In the genomic region with DNA sequence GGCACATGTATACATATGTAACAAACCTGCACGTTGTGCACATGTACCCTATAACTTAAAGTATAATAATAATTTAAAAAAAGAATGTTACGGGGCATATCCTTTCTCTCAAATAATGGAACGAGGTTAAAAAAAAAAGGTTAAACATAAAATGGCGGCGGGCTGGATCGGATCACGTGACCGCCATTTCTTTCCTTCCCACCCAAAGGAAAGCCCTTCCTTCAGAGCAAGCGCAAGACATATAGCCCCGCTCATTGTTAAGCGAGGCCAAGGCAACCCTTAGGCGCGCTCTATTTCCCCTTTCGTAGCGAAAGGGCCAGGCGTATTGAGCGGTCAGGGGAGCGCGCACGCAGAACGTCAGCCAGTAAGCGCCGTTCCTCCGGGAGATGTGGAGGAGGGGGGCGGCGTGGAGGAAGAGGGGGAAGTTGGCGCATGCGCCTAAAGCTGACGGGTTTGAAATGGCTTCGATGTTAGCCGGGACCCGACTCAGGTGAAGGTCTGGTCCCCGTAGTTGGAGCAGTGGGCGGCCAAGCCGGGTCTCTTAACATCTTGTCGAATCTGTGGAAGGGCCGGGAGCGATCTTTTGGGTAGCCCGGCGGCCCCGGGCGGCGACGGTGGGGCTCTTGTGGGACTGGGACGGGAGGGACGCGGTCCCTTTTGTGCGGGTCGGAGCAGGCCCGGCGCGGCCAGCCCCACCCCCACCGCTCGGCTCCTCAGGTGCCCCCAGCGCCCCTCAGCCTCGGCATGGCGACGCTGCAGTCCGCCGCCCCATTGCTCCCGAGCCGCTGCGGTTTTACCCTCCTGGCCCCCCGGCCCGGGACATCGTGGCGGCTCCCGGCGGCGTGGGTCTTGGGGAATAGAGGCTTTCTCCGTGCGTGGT, we compare ENCODE assay signal across 1 cellular context.
A peak's percentile ranks its signal among the peaks of the same experiment; 100 is the strongest.
TF ChIP-seq lines count a peak whose summit lies in the region.

A gene with protein sequence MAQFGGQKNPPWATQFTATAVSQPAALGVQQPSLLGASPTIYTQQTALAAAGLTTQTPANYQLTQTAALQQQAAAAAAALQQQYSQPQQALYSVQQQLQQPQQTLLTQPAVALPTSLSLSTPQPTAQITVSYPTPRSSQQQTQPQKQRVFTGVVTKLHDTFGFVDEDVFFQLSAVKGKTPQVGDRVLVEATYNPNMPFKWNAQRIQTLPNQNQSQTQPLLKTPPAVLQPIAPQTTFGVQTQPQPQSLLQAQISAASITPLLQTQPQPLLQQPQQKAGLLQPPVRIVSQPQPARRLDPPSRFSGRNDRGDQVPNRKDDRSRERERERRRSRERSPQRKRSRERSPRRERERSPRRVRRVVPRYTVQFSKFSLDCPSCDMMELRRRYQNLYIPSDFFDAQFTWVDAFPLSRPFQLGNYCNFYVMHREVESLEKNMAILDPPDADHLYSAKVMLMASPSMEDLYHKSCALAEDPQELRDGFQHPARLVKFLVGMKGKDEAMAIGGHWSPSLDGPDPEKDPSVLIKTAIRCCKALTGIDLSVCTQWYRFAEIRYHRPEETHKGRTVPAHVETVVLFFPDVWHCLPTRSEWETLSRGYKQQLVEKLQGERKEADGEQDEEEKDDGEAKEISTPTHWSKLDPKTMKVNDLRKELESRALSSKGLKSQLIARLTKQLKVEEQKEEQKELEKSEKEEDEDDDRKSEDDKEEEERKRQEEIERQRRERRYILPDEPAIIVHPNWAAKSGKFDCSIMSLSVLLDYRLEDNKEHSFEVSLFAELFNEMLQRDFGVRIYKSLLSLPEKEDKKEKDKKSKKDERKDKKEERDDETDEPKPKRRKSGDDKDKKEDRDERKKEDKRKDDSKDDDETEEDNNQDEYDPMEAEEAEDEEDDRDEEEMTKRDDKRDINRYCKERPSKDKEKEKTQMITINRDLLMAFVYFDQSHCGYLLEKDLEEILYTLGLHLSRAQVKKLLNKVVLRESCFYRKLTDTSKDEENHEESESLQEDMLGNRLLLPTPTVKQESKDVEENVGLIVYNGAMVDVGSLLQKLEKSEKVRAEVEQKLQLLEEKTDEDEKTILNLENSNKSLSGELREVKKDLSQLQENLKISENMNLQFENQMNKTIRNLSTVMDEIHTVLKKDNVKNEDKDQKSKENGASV (plus strand): TSS at position 447 of the 880 bp plus-strand sequence. CDS start 1,266 bp downstream, outside the sequence.

TF ChIP-seq in GM12878, 131 proteins besides CTCF, POLR2A, EP300 and RAD21 (continued from another document):
- TF ChIP-seq KDM1A (IDR thresholded peaks at IDR 0.05; ENCODE audit: borderline replicate concordance), result no peak
- peak; percentile 35; the same call in 1 of the 2 replicates for TF ChIP-seq DPF2 (IDR thresholded peaks at IDR 0.05)
- peak; percentile 88 for TF ChIP-seq CREB1 (IDR thresholded peaks at IDR 0.05; ENCODE audit: low read depth)
- no peak for TF ChIP-seq IRF4 (IDR thresholded peaks at IDR 0.05; ENCODE audit: low read depth, low read length)
- peak; percentile 55 for TF ChIP-seq RUNX3 (IDR thresholded peaks at IDR 0.05; ENCODE audit: low read length)
- TF ChIP-seq POLR2AphosphoS2 (IDR thresholded peaks at IDR 0.05; ENCODE audit: low read depth, low read length), result peak; percentile 22; the same call in 1 of the 2 replicates
- TF ChIP-seq FOS (IDR thresholded peaks at IDR 0.05; ENCODE audit: borderline replicate concordance, extremely low read depth, insufficient read length), result no peak
- peak; percentile 74 for TF ChIP-seq GATAD2B (conservative IDR thresholded peaks at IDR 0.05; ENCODE audit: low read depth)
- peak; percentile 46; the same call in 1 of the 2 replicates for TF ChIP-seq ZNF24 (IDR thresholded peaks at IDR 0.05)
- TF ChIP-seq MAX (IDR thresholded peaks at IDR 0.05; ENCODE audit: low read depth, low read length), result peak; percentile 48
- TF ChIP-seq SMAD1 (IDR thresholded peaks at IDR 0.05; ENCODE audit: low read depth, partially characterized antibody), result no peak
- TF ChIP-seq NFYA (IDR thresholded peaks at IDR 0.05; ENCODE audit: borderline replicate concordance, low read depth, low read length), result no peak
- TF ChIP-seq ATF2 (IDR thresholded peaks at IDR 0.05; ENCODE audit: low read length), result no peak
- TF ChIP-seq, protein P1, sequence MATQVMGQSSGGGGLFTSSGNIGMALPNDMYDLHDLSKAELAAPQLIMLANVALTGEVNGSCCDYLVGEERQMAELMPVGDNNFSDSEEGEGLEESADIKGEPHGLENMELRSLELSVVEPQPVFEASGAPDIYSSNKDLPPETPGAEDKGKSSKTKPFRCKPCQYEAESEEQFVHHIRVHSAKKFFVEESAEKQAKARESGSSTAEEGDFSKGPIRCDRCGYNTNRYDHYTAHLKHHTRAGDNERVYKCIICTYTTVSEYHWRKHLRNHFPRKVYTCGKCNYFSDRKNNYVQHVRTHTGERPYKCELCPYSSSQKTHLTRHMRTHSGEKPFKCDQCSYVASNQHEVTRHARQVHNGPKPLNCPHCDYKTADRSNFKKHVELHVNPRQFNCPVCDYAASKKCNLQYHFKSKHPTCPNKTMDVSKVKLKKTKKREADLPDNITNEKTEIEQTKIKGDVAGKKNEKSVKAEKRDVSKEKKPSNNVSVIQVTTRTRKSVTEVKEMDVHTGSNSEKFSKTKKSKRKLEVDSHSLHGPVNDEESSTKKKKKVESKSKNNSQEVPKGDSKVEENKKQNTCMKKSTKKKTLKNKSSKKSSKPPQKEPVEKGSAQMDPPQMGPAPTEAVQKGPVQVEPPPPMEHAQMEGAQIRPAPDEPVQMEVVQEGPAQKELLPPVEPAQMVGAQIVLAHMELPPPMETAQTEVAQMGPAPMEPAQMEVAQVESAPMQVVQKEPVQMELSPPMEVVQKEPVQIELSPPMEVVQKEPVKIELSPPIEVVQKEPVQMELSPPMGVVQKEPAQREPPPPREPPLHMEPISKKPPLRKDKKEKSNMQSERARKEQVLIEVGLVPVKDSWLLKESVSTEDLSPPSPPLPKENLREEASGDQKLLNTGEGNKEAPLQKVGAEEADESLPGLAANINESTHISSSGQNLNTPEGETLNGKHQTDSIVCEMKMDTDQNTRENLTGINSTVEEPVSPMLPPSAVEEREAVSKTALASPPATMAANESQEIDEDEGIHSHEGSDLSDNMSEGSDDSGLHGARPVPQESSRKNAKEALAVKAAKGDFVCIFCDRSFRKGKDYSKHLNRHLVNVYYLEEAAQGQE (IDR thresholded peaks at IDR 0.05; ENCODE audit: low read depth, low read length), result no peak
- no peak for TF ChIP-seq HDAC6 (IDR thresholded peaks at IDR 0.05; ENCODE audit: unreplicated experiment)
- TF ChIP-seq MYB (IDR thresholded peaks at IDR 0.05; ENCODE audit: borderline replicate concordance, low read depth, low read length), result no peak
- TF ChIP-seq CBX5 (IDR thresholded peaks at IDR 0.05; ENCODE audit: low read depth), result no peak
- TF ChIP-seq SMC3 (IDR thresholded peaks at IDR 0.05; ENCODE audit: borderline replicate concordance, low read length), result no peak
- 0 out of 2 replicates have a peak, but pooled peaks have one; percentile 3 for TF ChIP-seq MEF2A (IDR thresholded peaks at IDR 0.05; ENCODE audit: insufficient read depth, low read depth, low read length)
- peak; percentile 91 for TF ChIP-seq POLR2AphosphoS5 (IDR thresholded peaks at IDR 0.05; ENCODE audit: low read length)
- TF ChIP-seq SRF (IDR thresholded peaks at IDR 0.05; ENCODE audit: low read depth in 2 of 2, low read length in 2 of 2), result no peak
- TF ChIP-seq HDGF (IDR thresholded peaks at IDR 0.05), result peak; percentile 97
- peak; percentile 95 for TF ChIP-seq YY1 (IDR thresholded peaks at IDR 0.05; ENCODE audit: low read depth, low read length)
- TF ChIP-seq, protein P2, sequence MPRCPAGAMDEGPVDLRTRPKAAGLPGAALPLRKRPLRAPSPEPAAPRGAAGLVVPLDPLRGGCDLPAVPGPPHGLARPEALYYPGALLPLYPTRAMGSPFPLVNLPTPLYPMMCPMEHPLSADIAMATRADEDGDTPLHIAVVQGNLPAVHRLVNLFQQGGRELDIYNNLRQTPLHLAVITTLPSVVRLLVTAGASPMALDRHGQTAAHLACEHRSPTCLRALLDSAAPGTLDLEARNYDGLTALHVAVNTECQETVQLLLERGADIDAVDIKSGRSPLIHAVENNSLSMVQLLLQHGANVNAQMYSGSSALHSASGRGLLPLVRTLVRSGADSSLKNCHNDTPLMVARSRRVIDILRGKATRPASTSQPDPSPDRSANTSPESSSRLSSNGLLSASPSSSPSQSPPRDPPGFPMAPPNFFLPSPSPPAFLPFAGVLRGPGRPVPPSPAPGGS (IDR thresholded peaks at IDR 0.05; ENCODE audit: borderline replicate concordance, insufficient read depth, low read depth, low read length, poor library complexity, severe bottlenecking), result no peak
- TF ChIP-seq RELB (IDR thresholded peaks at IDR 0.05; ENCODE audit: low read depth), result peak; percentile 85
- TF ChIP-seq MXI1 (IDR thresholded peaks at IDR 0.05; ENCODE audit: low read depth, low read length), result 0 out of 2 replicates have a peak, but pooled peaks have one; percentile 36
- TF ChIP-seq TAF1 (IDR thresholded peaks at IDR 0.05; ENCODE audit: borderline replicate concordance, low read depth, low read length), result peak; percentile 42
